Comparison of ENCODE assay signal across 16 cellular contexts in the genomic region with DNA sequence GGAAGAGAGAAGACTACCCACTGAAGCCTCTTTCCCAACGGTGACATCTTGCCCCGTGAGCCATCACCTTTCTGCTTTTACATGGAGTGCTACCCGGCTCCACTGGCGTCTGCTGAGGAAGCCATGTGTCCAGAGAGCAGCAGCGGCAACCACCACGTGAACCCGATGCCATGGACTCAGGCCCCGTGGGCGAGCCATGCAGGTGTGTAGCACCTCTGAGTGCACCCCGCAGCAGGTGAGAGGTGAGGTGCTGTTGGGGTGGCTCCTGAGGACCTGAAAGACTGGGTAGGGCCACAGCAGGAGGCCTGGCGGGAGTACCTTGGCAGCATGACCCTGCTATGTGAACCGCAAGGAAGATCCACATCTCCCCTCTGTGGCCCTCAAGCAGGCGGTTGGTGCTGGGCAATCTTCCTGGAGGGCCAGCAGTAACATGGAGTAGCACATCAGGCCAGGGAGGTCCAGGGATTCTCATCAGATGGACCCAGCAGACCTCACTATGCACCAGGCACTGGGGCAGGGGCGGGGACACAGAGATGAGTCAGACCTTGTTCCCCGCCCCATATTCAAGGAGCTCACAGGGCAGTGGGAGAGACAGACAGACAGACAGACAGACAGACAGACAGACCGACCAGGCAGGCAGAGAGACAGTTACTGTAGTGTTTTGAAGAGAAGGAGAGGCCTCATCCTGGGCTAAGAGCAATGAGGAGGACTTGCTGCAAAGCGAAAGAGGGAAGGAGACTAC.
A peak's percentile ranks its signal among the peaks of the same experiment; 100 is the strongest.
DNase-seq lines count a peak whose midpoint lies in the region; ATAC-seq and TF ChIP-seq lines count a peak whose summit lies in the region.
"Had no signal": no experiment of that assay in that cellular context is flagged by ENCODE, and none has a peak within 500 bp of the region (broad histone marks: within the 10 kb centered on the region; RNA-seq: fewer than 3 reads in every experiment).

No MANE protein-coding gene starts in this region.

- no peaks in the 10 kb centered on the region for H3K27me3 ChIP-seq in BE2C
- H3K27me3 ChIP-seq in CD4-positive, alpha-beta memory T cell (ENCODE audit: insufficient read depth, low read length) = no peaks in the 10 kb centered on the region

- no peaks in the 10 kb centered on the region for H3K4me1 ChIP-seq in BE2C
- H3K4me1 ChIP-seq in CD4-positive, alpha-beta memory T cell (ENCODE audit: insufficient read depth, low read length) = no peaks in the 10 kb centered on the region
- H3K4me1 ChIP-seq: prostate gland had no signal

- no peaks in the 10 kb centered on the region for H3K9me3 ChIP-seq in BE2C
- H3K9me3 ChIP-seq in CD4-positive, alpha-beta memory T cell (ENCODE audit: control insufficient read depth in 1 of 2, low read length in 2 of 2) = no peaks in the 10 kb centered on the region
- H3K9me3 ChIP-seq: prostate gland had no signal

- no peak overlapping the region for H3K27ac ChIP-seq in CD4-positive, alpha-beta memory T cell (ENCODE audit: low read depth, low read length)
- H3K27ac ChIP-seq: C4-2B, prostate gland had no signal

- no peaks in the 10 kb centered on the region for H3K9me3 Mint-ChIP-seq in CD4-positive, alpha-beta memory T cell
- H3K9me3 Mint-ChIP-seq: activated T-helper 1 cell treated with anti-CD3 and anti-CD28 coated beads, Interleukin-12 subunit alpha, Interleukin-12 subunit beta, Interleukin-2, Interleukin-4 antibody, amounts not matched to agents 30 ng/mL and 10 ng/mL and 1 ng/mL, durations not matched to agents 14 hours and 24 hours and 36 hours had no signal

- DNase-seq in BE2C (peak; percentile 42), ELR (ENCODE audit: low read depth) (peak; percentile 3), SW480 (ENCODE audit: low spot score) (peak; percentile 52), left lobe of liver (ENCODE audit: low spot score) (peak; percentile 19)
- DNase-seq in CD4-positive, alpha-beta memory T cell = no peak
- DNase-seq: activated CD4-positive, CD25-positive, alpha-beta regulatory T cell treated with anti-CD3 and anti-CD28 coated beads, Interleukin-2, amount 50 U/mL, for 72 hours; NCI-H187 treated with DMSO at 0.1 percent for 48 hours; NCI-H526; substantia nigra; T-helper 2 cell had no signal

- intact Hi-C loops in CD4-positive, alpha-beta memory T cell (cut with micrococcal nuclease) = no loop called here

- no peaks in the 10 kb centered on the region for H3K27me3 Mint-ChIP-seq in CD4-positive, alpha-beta memory T cell

- CTCF ChIA-PET in CD4-positive, alpha-beta memory T cell (lab: Charles Lee; ENCODE audit: partially characterized antibody) = no interaction called here

- H3K4me3 Mint-ChIP-seq in CD4-positive, alpha-beta memory T cell = no peak overlapping the region
- H3K4me3 Mint-ChIP-seq: activated T-helper 1 cell treated with anti-CD3 and anti-CD28 coated beads, Interleukin-12 subunit alpha, Interleukin-12 subunit beta, Interleukin-2, Interleukin-4 antibody, amounts not matched to agents 30 ng/mL and 10 ng/mL and 1 ng/mL, durations not matched to agents 14 hours and 24 hours and 36 hours had no signal

- no peak for ATAC-seq in left lobe of liver
- no peak for ATAC-seq in HG03097 (IDR thresholded peaks at IDR 0.05; ENCODE audit: low FRiP score, unreplicated experiment)
- no peak for ATAC-seq in GM18517 (IDR thresholded peaks at IDR 0.05; ENCODE audit: unreplicated experiment)
- ATAC-seq in HG02642 (IDR thresholded peaks at IDR 0.05; ENCODE audit: poor library complexity, unreplicated experiment) = no peak

- POLR2A ChIA-PET in CD4-positive, alpha-beta memory T cell (lab: Charles Lee; ENCODE audit: partially characterized antibody) = no interaction called here

- no peak for TF ChIP-seq CTCF in BE2C (IDR thresholded peaks at IDR 0.05; ENCODE audit: low read depth, low read length)

- H3K36me3 ChIP-seq in BE2C = no peaks in the 10 kb centered on the region
- H3K36me3 ChIP-seq in CD4-positive, alpha-beta memory T cell (ENCODE audit: insufficient read depth, low read length) = no peaks in the 10 kb centered on the region
- H3K36me3 ChIP-seq: prostate gland had no signal

- peaks cover 0 to 4% (median 2%) of the 10 kb centered on the region in 4 donors for H3K4me1 Mint-ChIP-seq in CD4-positive, alpha-beta memory T cell

- no peaks in the 10 kb centered on the region for H3K36me3 Mint-ChIP-seq in CD4-positive, alpha-beta memory T cell

- no peak overlapping the region for H3K27ac Mint-ChIP-seq in CD4-positive, alpha-beta memory T cell
- H3K27ac Mint-ChIP-seq: activated T-helper 1 cell treated with anti-CD3 and anti-CD28 coated beads, Interleukin-12 subunit alpha, Interleukin-12 subunit beta, Interleukin-2, Interleukin-4 antibody, amounts not matched to agents 30 ng/mL and 10 ng/mL and 1 ng/mL, durations not matched to agents 14 hours and 24 hours and 36 hours had no signal

- H3K4me3 ChIP-seq in BE2C (ENCODE audit: low read depth, low read length) = no peak overlapping the region
- no peak overlapping the region for H3K4me3 ChIP-seq in CD4-positive, alpha-beta memory T cell (ENCODE audit: low read length in 2 of 2)
- H3K4me3 ChIP-seq: prostate gland had no signal

Comparison
In these comparisons a context has a peak if more than half of its experiments do, and no peak if none do; other contexts are left out.
1. DNase-seq: peak in BE2C (single experiment), ELR (single experiment), SW480 (single experiment) and left lobe of liver (single experiment); none in CD4-positive, alpha-beta memory T cell (0 of 5).